21 cellular contexts compared by ENCODE assay signal in genomic region chr1:163439506-163439905, GRCh38.
A peak's percentile ranks its signal among the peaks of the same experiment; 100 is the strongest.
DNase-seq lines count a peak whose midpoint lies in the region; TF ChIP-seq lines count a peak whose summit lies in the region.
"Had no signal": no experiment of that assay in that cellular context is flagged by ENCODE, and none has a peak within 500 bp of the region (broad histone marks: within the 10 kb centered on the region; RNA-seq: fewer than 3 reads in every experiment).

No MANE protein-coding gene starts in this region.

- H2AK5ac ChIP-seq in mesendoderm (ENCODE audit: low read length), result no peak overlapping the region

- no peaks in the 10 kb centered on the region for H3F3A ChIP-seq in OCI-LY1 (ENCODE audit: insufficient read depth, low read length)

- peak; percentile 29 for DNase-seq in Jurkat, Clone E6-1 (ENCODE audit: low read depth, low spot score)
- peak in 1 of 10 donors; percentile 14 for DNase-seq in dorsolateral prefrontal cortex
- no peak for DNase-seq in UCSD-AML1 (lab: John Stamatoyannopoulos, UW; ENCODE audit: unreplicated experiment)
- DNase-seq in NCI-H1436 treated with DMSO at 0.1 percent for 48 hours (lab: John Stamatoyannopoulos, UW), result no peak
- no peak for DNase-seq in mesendoderm
- DNase-seq: CD4-positive, CD25-positive, alpha-beta regulatory T cell; DMS153; DND-41; H9; KBM-7; MG63; NCI-H1694 treated with DMSO at 0.1 percent for 48 hours; NCI-H2081; NCI-H2227 treated with DMSO at 0.1 percent for 48 hours; NCI-H524; NCI-H774; NK-92 treated with Interleukin-12 subunit alpha and Interleukin-12 subunit beta, amount 100 ng/mL, for 24 hours had no signal

- H4K5ac ChIP-seq in mesendoderm (ENCODE audit: low read length), result no peak overlapping the region

- no peak overlapping the region for H2BK15ac ChIP-seq in mesendoderm (replicated peaks; ENCODE audit: low read depth)

- no peaks in the 10 kb centered on the region for H3K79me1 ChIP-seq in mesendoderm (ENCODE audit: low read length)

- H3K56ac ChIP-seq in mesendoderm (ENCODE audit: low read length), result no peak overlapping the region

- no peaks in the 10 kb centered on the region for H3K9me3 ChIP-seq in OCI-LY1 (ENCODE audit: low read length)
- H3K9me3 ChIP-seq: BLaER1, MG63 had no signal

- intact Hi-C loops in dorsolateral prefrontal cortex (cut with DNase I), result no loop called here

- peak overlapping the region; percentile 21; the same call in 1 of the 2 replicates for H3K9ac ChIP-seq in OCI-LY1 (ENCODE audit: low read length)
- no peak overlapping the region for H3K9ac ChIP-seq in rectal smooth muscle tissue (ENCODE audit: low read length)
- no peak overlapping the region for H3K9ac ChIP-seq in mesendoderm (ENCODE audit: low read length)
- H3K9ac ChIP-seq: BLaER1 had no signal

- WGBS in mesendoderm (ENCODE audit: extremely low coverage, insufficient coverage, low lambda C conversion rate), result no CpG with 5 or more reads among the region's 5 CpGs

- H2BK120ac ChIP-seq in mesendoderm (ENCODE audit: low read depth, low read length), result no peak overlapping the region

- TF ChIP-seq CTCF in OCI-LY1 (IDR thresholded peaks at IDR 0.05; ENCODE audit: low read length) (no peak), dorsolateral prefrontal cortex (IDR thresholded peaks at IDR 0.05 in 54 of 56, conservative IDR thresholded peaks at IDR 0.05 in 2 of 56; ENCODE audit: low read depth in 1 of 56, partially characterized antibody in 56 of 56) (no peak)

- no peak overlapping the region for H3K18ac ChIP-seq in mesendoderm (ENCODE audit: low read length)

- H4K20me1 ChIP-seq in OCI-LY1 (ENCODE audit: insufficient read depth, low read length), result no peaks in the 10 kb centered on the region
- H4K20me1 ChIP-seq: BLaER1 had no signal

- peak overlapping the region; percentile 68 for H3K27ac ChIP-seq in OCI-LY1 (ENCODE audit: low read depth, low read length, poor library complexity, severe bottlenecking)
- H3K27ac ChIP-seq in dorsolateral prefrontal cortex, result peak overlapping the region in 55 of 59 donors; percentile 2 to 84 (median 65)
- peak overlapping the region; percentile 1 for H3K27ac ChIP-seq in rectal smooth muscle tissue (ENCODE audit: low read depth, low read length)
- H3K27ac ChIP-seq in mesendoderm (ENCODE audit: low read depth, low read length), result no peak overlapping the region
- H3K27ac ChIP-seq: BLaER1, RWPE1 had no signal

- H3K36me3 ChIP-seq in OCI-LY1 (ENCODE audit: insufficient read depth, low read length) (no peaks in the 10 kb centered on the region), rectal smooth muscle tissue (ENCODE audit: control insufficient read depth, insufficient read depth, low read length) (no peaks in the 10 kb centered on the region), mesendoderm (ENCODE audit: control insufficient read depth, insufficient read depth, low read length) (no peaks in the 10 kb centered on the region)
- H3K36me3 ChIP-seq: BLaER1, MG63 had no signal

- no peaks in the 10 kb centered on the region for H3K27me3 ChIP-seq in OCI-LY1 (ENCODE audit: insufficient read depth, low read length)
- no peaks in the 10 kb centered on the region for H3K27me3 ChIP-seq in dorsolateral prefrontal cortex
- no peaks in the 10 kb centered on the region for H3K27me3 ChIP-seq in rectal smooth muscle tissue (ENCODE audit: control insufficient read depth, insufficient read depth, low read length)
- H3K27me3 ChIP-seq in mesendoderm (ENCODE audit: insufficient read depth, low read length, poor library complexity), result no peaks in the 10 kb centered on the region
- H3K27me3 ChIP-seq: BLaER1, MG63 had no signal

- no peak overlapping the region for H2BK5ac ChIP-seq in mesendoderm (ENCODE audit: low read length)

- H3K4ac ChIP-seq in mesendoderm (ENCODE audit: low read depth, low read length), result no peak overlapping the region

- H3K4me1 ChIP-seq in OCI-LY1 (ENCODE audit: insufficient read depth, low read length, severe bottlenecking) (peaks cover 63% of the 10 kb centered on the region), rectal smooth muscle tissue (ENCODE audit: control insufficient read depth, insufficient read depth, low read length) (peaks cover 27% of the 10 kb centered on the region), mesendoderm (ENCODE audit: control insufficient read depth, low read depth, low read length) (no peaks in the 10 kb centered on the region)

- no peak overlapping the region for H3K4me3 ChIP-seq in Jurkat, Clone E6-1 (ENCODE audit: low read length)
- H3K4me3 ChIP-seq in OCI-LY1 (ENCODE audit: low read depth, low read length, poor library complexity, severe bottlenecking), result no peak overlapping the region
- H3K4me3 ChIP-seq in dorsolateral prefrontal cortex, result no peak overlapping the region
- no peak overlapping the region for H3K4me3 ChIP-seq in rectal smooth muscle tissue (ENCODE audit: low read length)
- no peak overlapping the region for H3K4me3 ChIP-seq in mesendoderm (ENCODE audit: low read length)
- H3K4me3 ChIP-seq: BLaER1, MG63 had no signal

- H4K8ac ChIP-seq in mesendoderm (ENCODE audit: low read depth, low read length), result no peak overlapping the region

- H3K4me2 ChIP-seq in OCI-LY1 (ENCODE audit: low read length), result peak overlapping the region; percentile 42
- H3K4me2 ChIP-seq in mesendoderm (ENCODE audit: low read length), result no peak overlapping the region
- H3K4me2 ChIP-seq: BLaER1 had no signal

- H3K23ac ChIP-seq in mesendoderm (ENCODE audit: low read length), result no peak overlapping the region

- H2AFZ ChIP-seq in OCI-LY1 (ENCODE audit: low read length), result no peak overlapping the region

- no peaks in the 10 kb centered on the region for H3K79me2 ChIP-seq in OCI-LY1 (ENCODE audit: insufficient read depth, low read length)
- no peaks in the 10 kb centered on the region for H3K79me2 ChIP-seq in mesendoderm (ENCODE audit: control insufficient read depth, insufficient read depth, low read length)

- H3K9me2 ChIP-seq in OCI-LY1 (ENCODE audit: low read depth, low read length), result no peaks in the 10 kb centered on the region
